Comparison of ENCODE assay signal across 32 cellular contexts in genomic region chr4:175380841-175381240, GRCh38.
"Had no signal": no experiment of that assay in that cellular context is flagged by ENCODE, and none has a peak within 500 bp of the region (broad histone marks: within the 10 kb centered on the region; RNA-seq: fewer than 3 reads in every experiment).

No MANE protein-coding gene starts in this region.

- H3K4me3 ChIP-seq: coronary artery, dorsolateral prefrontal cortex, esophagus muscularis mucosa, gastrocnemius medialis, heart right ventricle had no signal

- H3K4me1 ChIP-seq: esophagus muscularis mucosa, foreskin keratinocyte, gastrocnemius medialis, heart right ventricle had no signal

- ATAC-seq: activated CD4-positive, CD25-positive, alpha-beta regulatory T cell treated with anti-CD3 and anti-CD28 coated beads, Interleukin-2, amount 50 U/mL, for 24 hours; activated CD8-positive, alpha-beta T cell treated with anti-CD3 and anti-CD28 coated beads for 36 hours; activated T-cell treated with anti-CD3 and anti-CD28 coated beads, Interleukin-2, amount 50 U/mL, for 4 hours; activated T-helper 17 cell treated with anti-CD3 and anti-CD28 coated beads, Interleukin-2, amount 50 U/mL, for 72 hours; foreskin keratinocyte; gastrocnemius medialis; heart right ventricle; T-helper 17 cell had no signal

- H3K4me3 Mint-ChIP-seq: activated B cell treated with CpG ODN at 0.5 μM for 24 hours; activated CD8-positive, alpha-beta T cell treated with anti-CD3 and anti-CD28 coated beads for 36 hours; activated naive CD8-positive, alpha-beta T cell; activated T-cell treated with anti-CD3 and anti-CD28 coated beads, Interleukin-2, amount 50 U/mL, for 4 hours; activated T-helper 17 cell treated with anti-CD3 and anti-CD28 coated beads, Interleukin-2, amount 50 U/mL, for 72 hours; central memory CD8-positive, alpha-beta T cell; dendritic cell treated with granulocyte-macrophage colony-stimulating factor and Interleukin-4, amounts not matched to agents 40 ng/mL and 50 ng/mL, for 4 days; endodermal cell; T-helper 17 cell; T-helper 2 cell treated with Interferon-gamma antibody and Interleukin-4, amounts not matched to agents 5 μg/mL and 100 μg/mL, for 36 hours had no signal

- H3K9me3 Mint-ChIP-seq: activated B cell treated with CpG ODN at 0.5 μM for 24 hours; activated T-helper 17 cell treated with anti-CD3 and anti-CD28 coated beads, Interleukin-2, amount 50 U/mL, for 72 hours; central memory CD8-positive, alpha-beta T cell; T-helper 2 cell treated with Interferon-gamma antibody and Interleukin-4, amounts not matched to agents 5 μg/mL and 100 μg/mL, for 36 hours had no signal

- H3K4me1 Mint-ChIP-seq: activated B cell treated with CpG ODN at 0.5 μM for 24 hours; activated T-helper 17 cell treated with anti-CD3 and anti-CD28 coated beads, Interleukin-2, amount 50 U/mL, for 72 hours; central memory CD8-positive, alpha-beta T cell; T-helper 17 cell had no signal

- H3K27me3 Mint-ChIP-seq: activated B cell treated with CpG ODN at 0.5 μM for 24 hours; activated CD8-positive, alpha-beta T cell treated with anti-CD3 and anti-CD28 coated beads for 36 hours; activated naive CD8-positive, alpha-beta T cell; activated T-helper 17 cell treated with anti-CD3 and anti-CD28 coated beads, Interleukin-2, amount 50 U/mL, for 72 hours; central memory CD8-positive, alpha-beta T cell; dendritic cell treated with granulocyte-macrophage colony-stimulating factor and Interleukin-4, amounts not matched to agents 40 ng/mL and 50 ng/mL, for 4 days; T-helper 17 cell had no signal

- H3K9me3 ChIP-seq: esophagus muscularis mucosa, gastrocnemius medialis, heart right ventricle had no signal

- DNase-seq: activated B cell treated with CpG ODN at 0.5 μM for 24 hours; activated CD4-positive, alpha-beta T cell treated with anti-CD3 and anti-CD28 coated beads for 48 hours; activated CD4-positive, alpha-beta T cell treated with anti-CD3 and anti-CD28 coated beads, Interleukin-2, amount 50 U/mL, for 1 hour; activated CD4-positive, alpha-beta T cell treated with anti-CD3 and anti-CD28 coated beads, Interleukin-2, amount 50 U/mL, for 48 hours; activated CD8-positive, alpha-beta memory T cell treated with anti-CD3 and anti-CD28 coated beads for 24 hours; activated CD8-positive, alpha-beta T cell treated with anti-CD3 and anti-CD28 coated beads for 36 hours; activated effector memory CD4-positive, alpha-beta T cell treated with Interleukin-2 at 50 U/mL for 16 hours; activated gamma-delta T cell treated with Interleukin-2 at 50 U/mL for 16 hours; activated naive CD4-positive, alpha-beta T cell treated with anti-CD3 and anti-CD28 coated beads, Interleukin-2, amount 50 U/mL, for 16 hours; activated naive CD4-positive, alpha-beta T cell treated with Interleukin-2 at 50 U/mL for 16 hours; activated T-cell treated with anti-CD3 and anti-CD28 coated beads, Interleukin-2, amount 50 U/mL, for 4 hours; amniotic stem cell; anterior cingulate cortex; brain microvascular endothelial cell; dorsolateral prefrontal cortex; effector memory CD4-positive, alpha-beta T cell; endodermal cell; erythroblast; foreskin keratinocyte; gastrocnemius medialis; heart right ventricle; T-helper 17 cell; T1000; WERI-Rb-1 had no signal

- H3K36me3 Mint-ChIP-seq: activated naive CD8-positive, alpha-beta T cell had no signal

- H3K27me3 ChIP-seq: brain microvascular endothelial cell, dorsolateral prefrontal cortex, esophagus muscularis mucosa, foreskin keratinocyte, gastrocnemius medialis, heart right ventricle had no signal

- H3K27ac Mint-ChIP-seq: activated B cell treated with CpG ODN at 0.5 μM for 24 hours; activated CD8-positive, alpha-beta T cell treated with anti-CD3 and anti-CD28 coated beads for 36 hours; activated naive CD8-positive, alpha-beta T cell; activated T-helper 17 cell treated with anti-CD3 and anti-CD28 coated beads, Interleukin-2, amount 50 U/mL, for 72 hours; dendritic cell treated with granulocyte-macrophage colony-stimulating factor and Interleukin-4, amounts not matched to agents 40 ng/mL and 50 ng/mL, for 4 days; endodermal cell; T-helper 17 cell; T-helper 2 cell treated with Interferon-gamma antibody and Interleukin-4, amounts not matched to agents 5 μg/mL and 100 μg/mL, for 36 hours had no signal

- H3K36me3 ChIP-seq: brain microvascular endothelial cell, esophagus muscularis mucosa, gastrocnemius medialis, heart right ventricle, WERI-Rb-1 had no signal

- H3K27ac ChIP-seq: brain microvascular endothelial cell, coronary artery, dorsolateral prefrontal cortex, esophagus muscularis mucosa, foreskin keratinocyte, gastrocnemius medialis, heart right ventricle, WERI-Rb-1 had no signal
